ENCODE assay signal across 8 cellular contexts in genomic region chr10:98414932-98415709, GRCh38. TPM values are rescaled to one million over a fixed set of nuclear protein-coding genes. Genes with fewer than 3 reads are reported as not detected.
DNase-seq lines count a peak whose midpoint lies in the region; ATAC-seq, FAIRE-seq and TF ChIP-seq lines count a peak whose summit lies in the region.

Gene PYROXD2 (minus strand): TSS chr10:98415182. CDS start chr10:98415135, 47 bp downstream.

- no peak within 1 kb of the TSS for H3K4ac ChIP-seq in H9 (ENCODE audit: low read depth, low read length)

- no peak within 1 kb of the TSS for H2BK20ac ChIP-seq in H9 (ENCODE audit: low read depth, low read length, poor library complexity, severe bottlenecking)

- H3K27ac ChIP-seq in H9 (ENCODE audit: insufficient read length, low read depth, low read length): no peak within 1 kb of the TSS
- peak within 1 kb of the TSS; percentile 81 for H3K27ac ChIP-seq in lower lobe of right lung

- no peak within 1 kb of the TSS for H2AFZ ChIP-seq in H9 (ENCODE audit: low read length)

- H3K36me3 Mint-ChIP-seq in H9 (ENCODE audit: insufficient read depth in 1 of 3, low read depth in 3 of 3): peaks cover 0 to 8% (median 4%) of the 10 kb centered on the region in 3 experiments; a peak in 3 of 7 replicates
- H3K36me3 Mint-ChIP-seq in activated CD8-positive, alpha-beta memory T cell treated with anti-CD3 and anti-CD28 coated beads, Interleukin-2, amount 10 ng/mL, durations not matched to agents 7 days and 5 days: peaks cover 7% of the 10 kb centered on the region

- H4K20me1 ChIP-seq in H9 (ENCODE audit: control insufficient read depth, insufficient read depth, insufficient read length): no peaks in the 10 kb centered on the region

- no peak within 1 kb of the TSS for H2BK12ac ChIP-seq in H9 (ENCODE audit: insufficient read length, low read depth, low read length)

- H3K18ac ChIP-seq in H9 (ENCODE audit: insufficient read length, low read depth, low read length): peak within 1 kb of the TSS; percentile 49

- peaks cover 6% of the 10 kb centered on the region; the same call in 1 of the 2 replicates for H3K4me1 ChIP-seq in H9 (ENCODE audit: insufficient read depth, low read length)
- H3K4me1 ChIP-seq in lower lobe of right lung: peaks cover 30% of the 10 kb centered on the region

- H4K5ac ChIP-seq in H9 (ENCODE audit: insufficient read length, low read depth, low read length): no peak within 1 kb of the TSS

- H3K4me2 ChIP-seq in H9 (ENCODE audit: insufficient read depth, insufficient read length, low read length): peak within 1 kb of the TSS; percentile 49

- peaks cover 45% of the 10 kb centered on the region for H3K36me3 ChIP-seq in lower lobe of right lung

- CTCF ChIA-PET in activated CD8-positive, alpha-beta memory T cell treated with anti-CD3 and anti-CD28 coated beads, Interleukin-2, amount 10 ng/mL, durations not matched to agents 7 days and 5 days (lab: Charles Lee): interaction anchor here (0.8 to 1.4 kb wide), 2 partner anchors 10 to 29 kb away, joined by 3 to 8 read pairs; no protein-coding TSS in a partner anchor

- H2BK15ac ChIP-seq in H9 (ENCODE audit: low read depth, low read length): no peak within 1 kb of the TSS

- TF ChIP-seq CTCF in H9 (conservative IDR thresholded peaks at IDR 0.05): no peak
- no peak for TF ChIP-seq CTCF in lower lobe of right lung (IDR thresholded peaks at IDR 0.05)

- FAIRE-seq in endometrium (lab: Jason Lieb, UNC): peak; percentile 85

- intact Hi-C loops in lower lobe of right lung (cut with DNase I): no loop called here

- H2BK5ac ChIP-seq in H9 (ENCODE audit: insufficient read length, low read length): no peak within 1 kb of the TSS

- no peak within 1 kb of the TSS for H3T11ph ChIP-seq in H9 (ENCODE audit: low read length)

- H3K27me3 Mint-ChIP-seq in H9 (ENCODE audit: low read depth): no peaks in the 10 kb centered on the region; the same call in 1 of the 2 replicates
- no peaks in the 10 kb centered on the region for H3K27me3 Mint-ChIP-seq in activated CD8-positive, alpha-beta memory T cell treated with anti-CD3 and anti-CD28 coated beads, Interleukin-2, amount 10 ng/mL, durations not matched to agents 7 days and 5 days

- ATAC-seq in activated CD8-positive, alpha-beta memory T cell treated with anti-CD3 and anti-CD28 coated beads, Interleukin-2, amount 10 ng/mL, durations not matched to agents 7 days and 5 days: peak; percentile 85
- peak; percentile 95 to 97 for ATAC-seq in lower lobe of right lung

- DNase-seq in CD1c-positive myeloid dendritic cell (ENCODE audit: extremely low spot score) (peak; percentile 21), H9 (peak; percentile 94), NCI-H2196 (lab: John Stamatoyannopoulos, UW; ENCODE audit: unreplicated experiment) (peak; percentile 72), lower lobe of right lung (peak; percentile 91), GM19240 (ENCODE audit: insufficient read length, low spot score) (no peak)
- DNase-seq in activated CD8-positive, alpha-beta memory T cell treated with anti-CD3 and anti-CD28 coated beads, Interleukin-2, amount 10 ng/mL, durations not matched to agents 7 days and 5 days: peak; percentile 67
- peak; percentile 22 for DNase-seq in stimulated activated CD8-positive, alpha-beta memory T cell treated with anti-CD3 and anti-CD28 coated beads, Interleukin-12 subunit alpha, Interleukin-12 subunit beta, amount 100 ng/mL, for 1 hour (ENCODE audit: low read depth)

- no peak within 1 kb of the TSS for H3K56ac ChIP-seq in H9 (ENCODE audit: insufficient read length, low read depth, low read length)

- H3K27ac Mint-ChIP-seq in H9: peak within 1 kb of the TSS; percentile 65 to 98 (median 91); a peak in 6 of 7 replicates
- peak within 1 kb of the TSS; percentile 81 for H3K27ac Mint-ChIP-seq in activated CD8-positive, alpha-beta memory T cell treated with anti-CD3 and anti-CD28 coated beads, Interleukin-2, amount 10 ng/mL, durations not matched to agents 7 days and 5 days

- peaks cover 15% of the 10 kb centered on the region in 2 experiments for H3K4me1 Mint-ChIP-seq in H9
- peaks cover 15% of the 10 kb centered on the region for H3K4me1 Mint-ChIP-seq in activated CD8-positive, alpha-beta memory T cell treated with anti-CD3 and anti-CD28 coated beads, Interleukin-2, amount 10 ng/mL, durations not matched to agents 7 days and 5 days

- H4K91ac ChIP-seq in H9 (ENCODE audit: insufficient read length, low read depth, low read length): no peak within 1 kb of the TSS

- H3K9ac ChIP-seq in H9 (ENCODE audit: extremely low read depth, insufficient read length, low read length): peak within 1 kb of the TSS; percentile 53

- H3K27me3 ChIP-seq in H9 (ENCODE audit: insufficient read depth, low read length) (no peaks in the 10 kb centered on the region), lower lobe of right lung (ENCODE audit: low read depth) (no peaks in the 10 kb centered on the region)

- no peak within 1 kb of the TSS for H2BK120ac ChIP-seq in H9 (ENCODE audit: low read depth, low read length, poor library complexity, severe bottlenecking)

- no peaks in the 10 kb centered on the region for H3K79me1 ChIP-seq in H9 (ENCODE audit: insufficient read depth, low read depth, low read length, poor library complexity, severe bottlenecking)

- H3K9me3 Mint-ChIP-seq in H9: no peaks in the 10 kb centered on the region
- H3K9me3 Mint-ChIP-seq in activated CD8-positive, alpha-beta memory T cell treated with anti-CD3 and anti-CD28 coated beads, Interleukin-2, amount 10 ng/mL, durations not matched to agents 7 days and 5 days (ENCODE audit: low read depth): no peaks in the 10 kb centered on the region

- H3K9me3 ChIP-seq in H9 (ENCODE audit: control insufficient read depth, low read depth, low read length) (no peaks in the 10 kb centered on the region), lower lobe of right lung (no peaks in the 10 kb centered on the region)

- no peak within 1 kb of the TSS for H3K23ac ChIP-seq in H9 (ENCODE audit: insufficient read length, low read depth, low read length)

- H3K14ac ChIP-seq in H9 (ENCODE audit: insufficient read depth, low read length): peak within 1 kb of the TSS; percentile 87

- WGBS in H9 (ENCODE audit: extremely low coverage, insufficient read length, low lambda C conversion rate): no CpG with 5 or more reads among the region's 24 CpGs

- peaks cover 7% of the 10 kb centered on the region for H3K23me2 ChIP-seq in H9 (ENCODE audit: insufficient read length, low read depth, low read length, poor library complexity, severe bottlenecking)

- H3K79me2 ChIP-seq in H9 (ENCODE audit: insufficient read depth, low read length): no peaks in the 10 kb centered on the region

- peak within 1 kb of the TSS; percentile 74 for H3K4me3 ChIP-seq in lower lobe of right lung

- no peak within 1 kb of the TSS for H2AK5ac ChIP-seq in H9 (ENCODE audit: insufficient read length, low read length)

- peak within 1 kb of the TSS; percentile 77 to 83 for H3K4me3 Mint-ChIP-seq in H9
- peak within 1 kb of the TSS; percentile 72 for H3K4me3 Mint-ChIP-seq in activated CD8-positive, alpha-beta memory T cell treated with anti-CD3 and anti-CD28 coated beads, Interleukin-2, amount 10 ng/mL, durations not matched to agents 7 days and 5 days

- no peak within 1 kb of the TSS for H4K8ac ChIP-seq in H9 (replicated peaks; ENCODE audit: insufficient read length, low read depth, low read length)

RNA-seq across cellular contexts. Expression of gene PYROXD2, which starts in this region (rescaled TPM):
- total RNA-seq in H9 (2021) (2.1 and 5.3 TPM in 2 replicates), lower lobe of right lung (17.8 TPM)
- 1 to 10 TPM; 5.1 to 7.5 TPM for total RNA-seq in activated CD8-positive, alpha-beta memory T cell treated with anti-CD3 and anti-CD28 coated beads, Interleukin-2, amount 10 ng/mL, durations not matched to agents 7 days and 5 days
